Comparison of ENCODE assay signal across 8 cellular contexts in the genomic region with DNA sequence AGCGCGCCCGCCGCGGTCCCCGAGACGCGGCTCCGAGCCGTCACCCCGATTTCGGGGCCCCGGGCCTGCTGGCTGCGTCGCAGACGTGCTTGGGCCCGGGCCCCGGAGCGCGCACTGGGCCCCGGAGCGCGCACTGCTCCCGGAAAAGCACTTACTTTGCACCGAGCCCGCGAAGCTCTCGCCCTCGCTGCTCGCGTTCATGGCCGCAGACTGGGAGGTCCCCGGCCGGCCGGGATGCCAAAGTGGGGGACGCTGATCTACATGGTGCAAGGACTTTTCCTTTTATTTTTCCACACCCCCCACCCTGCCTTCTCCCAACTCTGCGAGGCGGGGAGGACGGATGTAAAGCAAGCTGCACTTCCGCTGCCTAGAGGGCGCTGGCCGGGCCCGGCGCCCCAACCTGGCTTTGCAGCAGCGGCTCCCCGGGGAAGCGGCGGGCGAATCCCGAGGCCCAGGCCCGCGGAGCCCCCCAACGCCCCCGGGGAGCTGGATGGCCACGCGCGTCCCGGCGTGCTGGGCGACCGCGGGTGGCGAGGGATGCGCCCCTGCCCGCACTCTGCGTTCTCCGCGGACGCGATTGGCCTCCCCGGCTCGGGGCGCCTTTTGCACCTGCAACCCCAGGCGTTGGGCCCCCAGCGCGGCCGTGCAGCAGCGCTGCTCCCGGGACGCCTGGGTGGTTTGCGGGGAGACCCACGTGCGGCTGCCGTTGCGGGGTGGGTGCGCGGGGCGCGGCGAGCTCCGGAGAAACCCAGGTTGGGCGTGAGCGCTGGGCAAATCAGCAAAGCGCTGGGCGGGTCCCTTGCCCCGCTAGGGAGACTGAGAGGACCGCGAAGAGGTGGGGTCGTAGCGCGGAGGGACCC. TPM values are rescaled to one million over a fixed set of nuclear protein-coding genes. Genes with fewer than 3 reads are reported as not detected.
A peak's percentile ranks its signal among the peaks of the same experiment; 100 is the strongest.
DNase-seq lines count a peak whose midpoint lies in the region; ATAC-seq and TF ChIP-seq lines count a peak whose summit lies in the region.

A gene (minus strand): TSS at position 344 of the 860 bp plus-strand sequence. CDS start 143 bp downstream, at position 201.

- CTCF ChIA-PET in RWPE1 (lab: Yijun Ruan, JAX) = interaction anchor here (0.5 to 1.8 kb wide), 16 partner anchors 9 to 1618 kb away, joined by 3 to 7 read pairs (median 4); no protein-coding TSS in a partner anchor

- H3K36me3 ChIP-seq in neural cell (ENCODE audit: insufficient read depth, low read length) = no peaks in the 10 kb centered on the region

- peak within 1 kb of the TSS; percentile 77 for H2AFZ ChIP-seq in neural cell (ENCODE audit: low read depth, low read length)

- no peaks in the 10 kb centered on the region for H3K27me3 Mint-ChIP-seq in IgD-negative memory B cell
- no peaks in the 10 kb centered on the region for H3K27me3 Mint-ChIP-seq in stimulated activated naive CD8-positive, alpha-beta T cell treated with anti-CD3 and anti-CD28 coated beads, Interleukin-15, amount 100 ng/mL, for 72 hours

- peaks cover 18% of the 10 kb centered on the region for H3K79me2 ChIP-seq in neural cell (replicated peaks; ENCODE audit: insufficient read depth, low read length)

- H3K4me2 ChIP-seq in neural cell (ENCODE audit: low read length) = peak within 1 kb of the TSS; percentile 85

- peak; percentile 32 for TF ChIP-seq RAD21 in neural cell (conservative IDR thresholded peaks at IDR 0.05)

- peaks cover 0 to 2% (median 0%) of the 10 kb centered on the region in 3 donors for H3K9me3 Mint-ChIP-seq in IgD-negative memory B cell
- H3K9me3 Mint-ChIP-seq in stimulated activated naive CD8-positive, alpha-beta T cell treated with anti-CD3 and anti-CD28 coated beads, Interleukin-15, amount 100 ng/mL, for 72 hours = no peaks in the 10 kb centered on the region

- ATAC-seq in GM21529 (IDR thresholded peaks at IDR 0.05; ENCODE audit: unreplicated experiment) = peak; percentile 71
- peak; percentile 87 for ATAC-seq in stimulated activated naive CD8-positive, alpha-beta T cell treated with anti-CD3 and anti-CD28 coated beads, Interleukin-15, amount 100 ng/mL, for 72 hours

- peak within 1 kb of the TSS; percentile 80 for H3K9ac ChIP-seq in neural cell (ENCODE audit: low read length)

- DNase-seq in DMS79 treated with DMSO at 0.1 percent for 48 hours (lab: John Stamatoyannopoulos, UW) (peak; percentile 78), RWPE1 (ENCODE audit: low spot score) (peak; percentile 91), fibroblast of the aortic adventitia (ENCODE audit: low read depth) (peak; percentile 72)
- peak; percentile 56 for DNase-seq in activated T-helper 9 cell treated with anti-CD3 and anti-CD28 coated beads, Interleukin-2, amount 50 U/mL, for 16 hours (ENCODE audit: low read depth)
- peak; percentile 77 to 81 for DNase-seq in stimulated activated naive CD8-positive, alpha-beta T cell treated with anti-CD3 and anti-CD28 coated beads, Interleukin-15, amount 100 ng/mL, for 72 hours

- H3K27ac ChIP-seq in RWPE1 = peak within 1 kb of the TSS; percentile 93
- H3K27ac ChIP-seq in neural cell (ENCODE audit: low read length) = peak within 1 kb of the TSS; percentile 68

- no peaks in the 10 kb centered on the region for H3F3A ChIP-seq in neural cell (ENCODE audit: insufficient read depth, low read length, poor library complexity, severe bottlenecking)

- no peaks in the 10 kb centered on the region for H3K9me3 ChIP-seq in neural cell (ENCODE audit: low read length)

- peaks cover 4 to 11% (median 9%) of the 10 kb centered on the region in 3 donors for H3K4me1 Mint-ChIP-seq in IgD-negative memory B cell
- H3K4me1 Mint-ChIP-seq in stimulated activated naive CD8-positive, alpha-beta T cell treated with anti-CD3 and anti-CD28 coated beads, Interleukin-15, amount 100 ng/mL, for 72 hours = peaks cover 23% of the 10 kb centered on the region

- TF ChIP-seq EP300 in neural cell (conservative IDR thresholded peaks at IDR 0.05; ENCODE audit: poor library complexity, severe bottlenecking) = peak; percentile 9

- H3K27me3 ChIP-seq in neural cell (ENCODE audit: insufficient read depth, low read depth, low read length) = no peaks in the 10 kb centered on the region

- no peaks in the 10 kb centered on the region for H4K20me1 ChIP-seq in neural cell (ENCODE audit: insufficient read depth)

- POLR2A ChIA-PET in RWPE1 (lab: Yijun Ruan, JAX; ENCODE audit: low non-redundant PET) = interaction anchor here (0.6 to 0.7 kb wide), 2 partner anchors 42 to 721 kb away, joined by 3 to 6 read pairs; no protein-coding TSS in a partner anchor

- H3K9me2 ChIP-seq in neural cell (ENCODE audit: insufficient read depth, low read length) = no peaks in the 10 kb centered on the region

- no peaks in the 10 kb centered on the region for H3K36me3 Mint-ChIP-seq in IgD-negative memory B cell

- H3K4me3 Mint-ChIP-seq in IgD-negative memory B cell = peak within 1 kb of the TSS; percentile 93 to 99 (median 98)
- H3K4me3 Mint-ChIP-seq in stimulated activated naive CD8-positive, alpha-beta T cell treated with anti-CD3 and anti-CD28 coated beads, Interleukin-15, amount 100 ng/mL, for 72 hours = peak within 1 kb of the TSS; percentile 82 to 85

- H3K4me3 ChIP-seq in fibroblast of the aortic adventitia (ENCODE audit: low read depth, low read length) (peak within 1 kb of the TSS; percentile 86), neural cell (ENCODE audit: low read length) (peak within 1 kb of the TSS; percentile 78)

- H3K27ac Mint-ChIP-seq in IgD-negative memory B cell = peak within 1 kb of the TSS; percentile 80 to 91 (median 90)
- peak within 1 kb of the TSS; percentile 96 to 97 for H3K27ac Mint-ChIP-seq in stimulated activated naive CD8-positive, alpha-beta T cell treated with anti-CD3 and anti-CD28 coated beads, Interleukin-15, amount 100 ng/mL, for 72 hours

- peak; percentile 92 for TF ChIP-seq CTCF in RWPE1 (conservative IDR thresholded peaks at IDR 0.05; ENCODE audit: low read depth)
- peak; percentile 75 for TF ChIP-seq CTCF in fibroblast of the aortic adventitia (IDR thresholded peaks at IDR 0.05; ENCODE audit: insufficient read depth, low read length)
- TF ChIP-seq CTCF in neural cell (IDR thresholded peaks at IDR 0.05; ENCODE audit: poor library complexity, severe bottlenecking) = peak; percentile 85

TF ChIP-seq in neural cell, 6 proteins besides CTCF, POLR2A, EP300 and RAD21:
- TF ChIP-seq MXI1 (conservative IDR thresholded peaks at IDR 0.05; ENCODE audit: poor library complexity, severe bottlenecking) (peak; percentile 77), SMC3 (conservative IDR thresholded peaks at IDR 0.05; ENCODE audit: poor library complexity) (no peak), POLR2AphosphoS5 (IDR thresholded peaks at IDR 0.05) (peak; percentile 72), EZH2 (IDR thresholded peaks at IDR 0.05; ENCODE audit: borderline replicate concordance, insufficient read depth, low read length, poor library complexity, severe bottlenecking) (no peak), TAF1 (IDR thresholded peaks at IDR 0.05; ENCODE audit: low read depth) (peak; percentile 65)
- TF ChIP-seq, protein P1, sequence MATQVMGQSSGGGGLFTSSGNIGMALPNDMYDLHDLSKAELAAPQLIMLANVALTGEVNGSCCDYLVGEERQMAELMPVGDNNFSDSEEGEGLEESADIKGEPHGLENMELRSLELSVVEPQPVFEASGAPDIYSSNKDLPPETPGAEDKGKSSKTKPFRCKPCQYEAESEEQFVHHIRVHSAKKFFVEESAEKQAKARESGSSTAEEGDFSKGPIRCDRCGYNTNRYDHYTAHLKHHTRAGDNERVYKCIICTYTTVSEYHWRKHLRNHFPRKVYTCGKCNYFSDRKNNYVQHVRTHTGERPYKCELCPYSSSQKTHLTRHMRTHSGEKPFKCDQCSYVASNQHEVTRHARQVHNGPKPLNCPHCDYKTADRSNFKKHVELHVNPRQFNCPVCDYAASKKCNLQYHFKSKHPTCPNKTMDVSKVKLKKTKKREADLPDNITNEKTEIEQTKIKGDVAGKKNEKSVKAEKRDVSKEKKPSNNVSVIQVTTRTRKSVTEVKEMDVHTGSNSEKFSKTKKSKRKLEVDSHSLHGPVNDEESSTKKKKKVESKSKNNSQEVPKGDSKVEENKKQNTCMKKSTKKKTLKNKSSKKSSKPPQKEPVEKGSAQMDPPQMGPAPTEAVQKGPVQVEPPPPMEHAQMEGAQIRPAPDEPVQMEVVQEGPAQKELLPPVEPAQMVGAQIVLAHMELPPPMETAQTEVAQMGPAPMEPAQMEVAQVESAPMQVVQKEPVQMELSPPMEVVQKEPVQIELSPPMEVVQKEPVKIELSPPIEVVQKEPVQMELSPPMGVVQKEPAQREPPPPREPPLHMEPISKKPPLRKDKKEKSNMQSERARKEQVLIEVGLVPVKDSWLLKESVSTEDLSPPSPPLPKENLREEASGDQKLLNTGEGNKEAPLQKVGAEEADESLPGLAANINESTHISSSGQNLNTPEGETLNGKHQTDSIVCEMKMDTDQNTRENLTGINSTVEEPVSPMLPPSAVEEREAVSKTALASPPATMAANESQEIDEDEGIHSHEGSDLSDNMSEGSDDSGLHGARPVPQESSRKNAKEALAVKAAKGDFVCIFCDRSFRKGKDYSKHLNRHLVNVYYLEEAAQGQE (IDR thresholded peaks at IDR 0.05; ENCODE audit: borderline replicate concordance) = no peak

RNA-seq across cellular contexts. Expression of the gene that starts here (rescaled TPM):
- polyA plus RNA-seq in IgD-negative memory B cell (12.8 TPM), neural cell (4.7 and 5.1 TPM in 2 replicates)
- 21.7 and 21.9 TPM in 2 replicates for total RNA-seq in fibroblast of the aortic adventitia (ENCODE audit: low replicate concordance)
- polyA minus RNA-seq in neural cell = 16.1 and 19.5 TPM in 2 replicates

Comparison
In these comparisons a context has a peak if more than half of its experiments do, and no peak if none do; other contexts are left out.
1. Peak in every context shown above with its lines: DNase-seq, ATAC-seq, H3K4me3 ChIP-seq and H3K27ac ChIP-seq.